Comparison of ENCODE assay signal across 11 cellular contexts in genomic region chr10:110399163-110400094, GRCh38.
DNase-seq lines count a peak whose midpoint lies in the region; ATAC-seq, FAIRE-seq and TF ChIP-seq lines count a peak whose summit lies in the region.
"Had no signal": no experiment of that assay in that cellular context is flagged by ENCODE, and none has a peak within 500 bp of the region (broad histone marks: within the 10 kb centered on the region; RNA-seq: fewer than 3 reads in every experiment).

No MANE protein-coding gene starts in this region.

- H3K4me1 ChIP-seq in right atrium auricular region = peaks cover 0 to 21% of the 10 kb centered on the region in 2 donors
- H3K4me1 ChIP-seq in body of pancreas = peaks cover 29% of the 10 kb centered on the region
- H3K4me1 ChIP-seq in HepG2 (ENCODE audit: insufficient read depth, low read length) = peaks cover 44% of the 10 kb centered on the region
- H3K4me1 ChIP-seq in neuronal stem cell (ENCODE audit: control insufficient read depth in 2 of 2, insufficient read depth in 1 of 2, low read depth in 1 of 2, low read length in 2 of 2) = peaks cover 2 to 6% of the 10 kb centered on the region in 2 donors

- in situ Hi-C loops in HepG2 (cut with HindIII; ENCODE audit: extremely low pct_ligation_motif_present, low pct_unique_long_range_greater_than_20kb) = no loop called here

- H2BK120ac ChIP-seq in neuronal stem cell (ENCODE audit: low read depth, low read length) = no peak overlapping the region

- H3K4me3 ChIP-seq in right atrium auricular region (no peak overlapping the region), body of pancreas (no peak overlapping the region), HepG2 (replicated peaks in 1 of 3; ENCODE audit: insufficient read depth in 1 of 3, low read depth in 2 of 3, low read length in 3 of 3) (no peak overlapping the region), neuronal stem cell (ENCODE audit: low read length in 2 of 2) (no peak overlapping the region)

- H3K79me1 ChIP-seq in neuronal stem cell (ENCODE audit: low read depth, low read length) = no peaks in the 10 kb centered on the region

- CTCF ChIA-PET in HepG2 (lab: Yijun Ruan, JAX; ENCODE audit: low intra/inter-chr PET ratio, low total read pairs) = no interaction called here

- peak in 1 of 2 experiments; percentile 54; a peak in 1 of 4 replicates for TF ChIP-seq EP300 in HepG2 (IDR thresholded peaks at IDR 0.05; ENCODE audit: low read depth in 2 of 2, low read length in 2 of 2)
- TF ChIP-seq EP300 in HepG2 (CRISPR knock-in tag; IDR thresholded peaks at IDR 0.05; ENCODE audit: borderline replicate concordance) = no peak

- no peaks in the 10 kb centered on the region for H3K9me3 ChIP-seq in right atrium auricular region
- no peaks in the 10 kb centered on the region for H3K9me3 ChIP-seq in body of pancreas
- no peaks in the 10 kb centered on the region for H3K9me3 ChIP-seq in HepG2 (ENCODE audit: low read length)
- no peaks in the 10 kb centered on the region for H3K9me3 ChIP-seq in neuronal stem cell (replicated peaks in 1 of 2; ENCODE audit: control insufficient read depth in 2 of 2, insufficient read depth in 1 of 2, low read depth in 1 of 2, low read length in 2 of 2)

- no peaks in the 10 kb centered on the region for H4K20me1 ChIP-seq in HepG2 (ENCODE audit: insufficient read depth, low read length)

- TF ChIP-seq POLR2A in body of pancreas (IDR thresholded peaks at IDR 0.05) (no peak), HepG2 (IDR thresholded peaks at IDR 0.05; ENCODE audit: insufficient read depth in 1 of 2, low read depth in 2 of 2, low read length in 2 of 2) (no peak)

- no peak overlapping the region for H3K4ac ChIP-seq in neuronal stem cell (ENCODE audit: low read length)

- FAIRE-seq in HepG2 (lab: Jason Lieb, UNC) = no peak
- peak; percentile 62 for FAIRE-seq in urothelium cell line (lab: Jason Lieb, UNC)
- FAIRE-seq: endometrium had no signal

- intact Hi-C loops in left cardiac atrium (cut with DNase I) (no loop called here), body of pancreas (cut with DNase I) (no loop called here), HepG2 (cut with micrococcal nuclease; ENCODE audit: unreplicated experiment) (loop anchor here (1.0 kb wide), 1 partner anchor 98 kb away; the partner anchor contains the start of gene DUSP5)

- H3K23ac ChIP-seq in neuronal stem cell (ENCODE audit: low read depth, low read length, poor library complexity) = no peak overlapping the region

- POLR2A ChIA-PET in HepG2 (lab: Yijun Ruan, JAX) = interaction anchor here (0.6 to 1.2 kb wide), 2 partner anchors 9 to 128 kb away, joined by 3 to 4 read pairs; no protein-coding TSS in a partner anchor

- no peak for TF ChIP-seq RAD21 in HepG2 (CRISPR knock-in tag; IDR thresholded peaks at IDR 0.05)

- no peak overlapping the region for H3K18ac ChIP-seq in neuronal stem cell (ENCODE audit: low read length)

- WGBS in body of pancreas, 2 donors = 41 to 54% methylated on average over 9 of the region's 9 CpGs
- WGBS in HepG2 (ENCODE audit: low lambda C conversion rate) = 20% methylated on average over 6 of the region's 9 CpGs
- no CpG with 5 or more reads among the region's 9 CpGs for WGBS in neuronal stem cell (ENCODE audit: extremely low coverage in 2 of 2, insufficient read length in 2 of 2, insufficient replicate concordance in 1 of 2), 2 donors

- no TSS peak for BruUV-seq in HepG2 (replicated peaks; lab: Mats Ljungman, UMichigan)

- ATAC-seq in left cardiac atrium (peak; percentile 51 to 79), body of pancreas (peak; percentile 64), HepG2 (peak; percentile 51; the same call in 2 of the 3 replicates), GM19463 (IDR thresholded peaks at IDR 0.05; ENCODE audit: unreplicated experiment) (no peak)

- no peaks in the 10 kb centered on the region for H3K36me3 ChIP-seq in right atrium auricular region
- H3K36me3 ChIP-seq in body of pancreas (replicated peaks in 1 of 2; ENCODE audit: insufficient read depth in 1 of 2, low read depth in 2 of 2) = no peaks in the 10 kb centered on the region
- H3K36me3 ChIP-seq in HepG2 (replicated peaks in 1 of 2; ENCODE audit: control insufficient read depth in 1 of 2, insufficient read depth in 2 of 2, low read length in 2 of 2) = no peaks in the 10 kb centered on the region
- no peaks in the 10 kb centered on the region for H3K36me3 ChIP-seq in neuronal stem cell (replicated peaks in 1 of 2; ENCODE audit: control insufficient read depth in 2 of 2, insufficient read depth in 2 of 2, low read length in 2 of 2)

- H3K4me2 ChIP-seq in HepG2 (ENCODE audit: low read depth, low read length) = peak overlapping the region; percentile 10; the same call in 1 of the 2 replicates
- no peak overlapping the region for H3K4me2 ChIP-seq in neuronal stem cell (ENCODE audit: insufficient read depth, low read length, poor library complexity, severe bottlenecking)

- H2AFZ ChIP-seq in HepG2 (ENCODE audit: low read length) (no peak overlapping the region), neuronal stem cell (ENCODE audit: low read length) (no peak overlapping the region)

- no peak overlapping the region for H2BK15ac ChIP-seq in neuronal stem cell (ENCODE audit: low read length)

- no peak for TF ChIP-seq CTCF in right atrium auricular region (IDR thresholded peaks at IDR 0.05)
- no peak for TF ChIP-seq CTCF in body of pancreas (IDR thresholded peaks at IDR 0.05)
- TF ChIP-seq CTCF in HepG2 (CRISPR knock-in tag; IDR thresholded peaks at IDR 0.05) = no peak

- H4K8ac ChIP-seq in neuronal stem cell (ENCODE audit: low read depth, low read length) = no peak overlapping the region

- no peak overlapping the region for H3K9ac ChIP-seq in HepG2 (ENCODE audit: insufficient read depth, low read depth, low read length)
- H3K9ac ChIP-seq in neuronal stem cell (ENCODE audit: low read depth, low read length, poor library complexity) = no peak overlapping the region

- H2BK5ac ChIP-seq in neuronal stem cell (ENCODE audit: low read length) = no peak overlapping the region

- no peak overlapping the region for H4K91ac ChIP-seq in neuronal stem cell (ENCODE audit: low read depth, low read length, poor library complexity)

- H3K27ac ChIP-seq in right atrium auricular region (no peak overlapping the region), body of pancreas (peak overlapping the region; percentile 52 to 79 (median 64)), HepG2 (ENCODE audit: extremely low read length, insufficient read depth, low read length) (no peak overlapping the region), neuronal stem cell (replicated peaks; ENCODE audit: low read length) (no peak overlapping the region)

- no peak overlapping the region for H2AK5ac ChIP-seq in neuronal stem cell (ENCODE audit: low read depth, low read length)

- no peaks in the 10 kb centered on the region for H3K27me3 ChIP-seq in right atrium auricular region
- no peaks in the 10 kb centered on the region for H3K27me3 ChIP-seq in body of pancreas
- no peaks in the 10 kb centered on the region for H3K27me3 ChIP-seq in HepG2 (ENCODE audit: control insufficient read depth in 1 of 2, insufficient read depth in 2 of 2, low read length in 2 of 2)
- H3K27me3 ChIP-seq in neuronal stem cell (ENCODE audit: control insufficient read depth in 3 of 3, insufficient read depth in 3 of 3, low read depth in 1 of 3, low read length in 3 of 3) = no peaks in the 10 kb centered on the region

- H2BK12ac ChIP-seq in neuronal stem cell (ENCODE audit: low read length) = no peak overlapping the region

- H3K79me2 ChIP-seq in HepG2 (ENCODE audit: insufficient read depth, low read length) = no peaks in the 10 kb centered on the region

- DNase-seq in left cardiac atrium (peak; percentile 66), right atrium auricular region (ENCODE audit: low spot score) (no peak), body of pancreas (peak; percentile 54 to 77 (median 64)), HepG2 (ENCODE audit: low spot score) (peak; percentile 79), urothelium cell line (ENCODE audit: low spot score) (peak; percentile 86), C1 segment of cervical spinal cord (lab: John Stamatoyannopoulos, UW) (no peak), neuronal stem cell (ENCODE audit: low spot score) (no peak)
- DNase-seq: activated CD4-positive, alpha-beta T cell treated with anti-CD3 and anti-CD28 coated beads for 48 hours; CD4-positive, CD25-positive, alpha-beta regulatory T cell had no signal

- no peak overlapping the region for H3K14ac ChIP-seq in neuronal stem cell (ENCODE audit: low read length)

TF ChIP-seq in HepG2, 621 proteins besides CTCF, POLR2A, EP300 and RAD21 (continues in another document):
- TF ChIP-seq ZBTB21 (CRISPR knock-in tag; IDR thresholded peaks at IDR 0.05) = peak; percentile 11; the same call in 1 of the 2 replicates
- no peak for TF ChIP-seq ZXDC (CRISPR knock-in tag; IDR thresholded peaks at IDR 0.05)
- no peak for TF ChIP-seq ZNF30 (CRISPR knock-in tag; IDR thresholded peaks at IDR 0.05)
- no peak for TF ChIP-seq ZNF280B (CRISPR knock-in tag; IDR thresholded peaks at IDR 0.05; ENCODE audit: borderline replicate concordance)

Comparison
In these comparisons a context has a peak if more than half of its experiments do, and no peak if none do; other contexts are left out.
1. DNase-seq: peak in left cardiac atrium (single experiment), body of pancreas (4 of 4), HepG2 (single experiment) and urothelium cell line (single experiment); none in right atrium auricular region (single experiment), C1 segment of cervical spinal cord (0 of 14) and neuronal stem cell (single experiment).
2. H3K27ac ChIP-seq: peak in body of pancreas (4 of 4); none in right atrium auricular region (0 of 2), HepG2 (single experiment) and neuronal stem cell (single experiment).